Comparison of ENCODE assay signal across 18 cellular contexts in genomic region chr4:180565856-180566431, GRCh38.
"Had no signal": no experiment of that assay in that cellular context is flagged by ENCODE, and none has a peak within 500 bp of the region (broad histone marks: within the 10 kb centered on the region; RNA-seq: fewer than 3 reads in every experiment).

No MANE protein-coding gene starts in this region.

- H3K27ac ChIP-seq: colonic mucosa, heart left ventricle, sigmoid colon, skin epidermis, testis, tibial nerve had no signal

- ATAC-seq: naive thymus-derived CD8-positive, alpha-beta T cell had no signal

- H3K27me3 ChIP-seq: colonic mucosa, heart left ventricle, sigmoid colon, testis, tibial nerve had no signal

- FAIRE-seq: frontal cortex, islet of Langerhans had no signal

- H3K4me1 ChIP-seq: colonic mucosa, heart left ventricle had no signal

- H3K36me3 ChIP-seq: colonic mucosa, heart left ventricle, sigmoid colon, tibial nerve had no signal

- H3K4me3 ChIP-seq: colonic mucosa, heart left ventricle, sigmoid colon, skin epidermis, testis, tibial nerve had no signal

- DNase-seq: colonic mucosa; dermis blood vessel endothelial cell; effector CD4-positive, alpha-beta T cell; heart left ventricle; hippocampal formation; kidney glomerular epithelial cell; mammary epithelial cell; naive thymus-derived CD8-positive, alpha-beta T cell; posterior cingulate gyrus; sigmoid colon; stimulated activated CD4-positive, alpha-beta T cell treated with anti-CD3 and anti-CD28 coated beads, Interleukin-2, amount 100 ng/mL, for 24 hours; stimulated activated CD4-positive, alpha-beta T cell treated with anti-CD3 and anti-CD28 coated beads, Interleukin-4, amount 100 ng/mL, for 4 hours; stimulated activated naive CD4-positive, alpha-beta T cell treated with Interleukin-2 at 50 U/mL for 16 hours; testis had no signal

- H3K9me3 ChIP-seq: colonic mucosa, heart left ventricle, sigmoid colon, testis, tibial nerve had no signal
